ENCODE assay signal across 28 cellular contexts in genomic region chr10:125554753-125555152, GRCh38.
"Had no signal": no experiment of that assay in that cellular context is flagged by ENCODE, and none has a peak within 500 bp of the region (broad histone marks: within the 10 kb centered on the region; RNA-seq: fewer than 3 reads in every experiment).

No MANE protein-coding gene starts in this region.

- H3K4me3 Mint-ChIP-seq: activated B cell treated with CpG ODN at 0.5 μM for 24 hours; activated CD4-positive, alpha-beta memory T cell treated with anti-CD3 and anti-CD28 coated beads for 36 hours; activated CD4-positive, alpha-beta T cell treated with anti-CD3 and anti-CD28 coated beads, Interleukin-2, amount 10 ng/mL, durations not matched to agents 24 days and 14 days; activated CD8-positive, alpha-beta memory T cell treated with anti-CD3 and anti-CD28 coated beads, Interleukin-2, amount 10 ng/mL, durations not matched to agents 7 days and 5 days; activated CD8-positive, alpha-beta T cell treated with anti-CD3 and anti-CD28 coated beads, Interleukin-2, amount 10 ng/mL, durations not matched to agents 7 days and 5 days; activated naive CD4-positive, alpha-beta T cell treated with anti-CD3 and anti-CD28 coated beads, Interleukin-2, amount 10 ng/mL, durations not matched to agents 7 days and 5 days; activated naive CD8-positive, alpha-beta T cell treated with anti-CD3 and anti-CD28 coated beads, Interleukin-2, amount 10 ng/mL, durations not matched to agents 7 days and 5 days; activated T-helper 1 cell treated with anti-CD3 and anti-CD28 coated beads, Interleukin-12 subunit alpha, Interleukin-12 subunit beta, Interleukin-2, Interleukin-4 antibody, amounts not matched to agents 30 ng/mL and 10 ng/mL and 1 ng/mL, durations not matched to agents 14 hours and 24 hours and 36 hours; brain had no signal

- H3K4me1 Mint-ChIP-seq: activated B cell treated with CpG ODN at 0.5 μM for 24 hours; activated CD4-positive, alpha-beta T cell treated with anti-CD3 and anti-CD28 coated beads, Interleukin-2, amount 10 ng/mL, durations not matched to agents 24 days and 14 days; activated naive CD4-positive, alpha-beta T cell treated with anti-CD3 and anti-CD28 coated beads, Interleukin-2, amount 10 ng/mL, durations not matched to agents 7 days and 5 days had no signal

- H3K4me3 ChIP-seq: ascending aorta, breast epithelium, cardiac muscle cell, colonic mucosa had no signal

- H3K36me3 Mint-ChIP-seq: activated CD4-positive, alpha-beta memory T cell treated with anti-CD3 and anti-CD28 coated beads for 36 hours; activated CD8-positive, alpha-beta memory T cell treated with anti-CD3 and anti-CD28 coated beads, Interleukin-2, amount 10 ng/mL, durations not matched to agents 7 days and 5 days; activated naive CD4-positive, alpha-beta T cell treated with anti-CD3 and anti-CD28 coated beads, Interleukin-2, amount 10 ng/mL, durations not matched to agents 7 days and 5 days; activated naive CD8-positive, alpha-beta T cell treated with anti-CD3 and anti-CD28 coated beads, Interleukin-2, amount 10 ng/mL, durations not matched to agents 7 days and 5 days; brain had no signal

- H3K27me3 ChIP-seq: ascending aorta, cardiac muscle cell, colonic mucosa had no signal

- H3K27ac Mint-ChIP-seq: activated B cell treated with CpG ODN at 0.5 μM for 24 hours; activated CD4-positive, alpha-beta memory T cell treated with anti-CD3 and anti-CD28 coated beads for 36 hours; activated CD4-positive, alpha-beta T cell treated with anti-CD3 and anti-CD28 coated beads, Interleukin-2, amount 10 ng/mL, durations not matched to agents 24 days and 14 days; activated CD8-positive, alpha-beta memory T cell treated with anti-CD3 and anti-CD28 coated beads, Interleukin-2, amount 10 ng/mL, durations not matched to agents 7 days and 5 days; activated CD8-positive, alpha-beta T cell treated with anti-CD3 and anti-CD28 coated beads, Interleukin-2, amount 10 ng/mL, durations not matched to agents 7 days and 5 days; activated naive CD4-positive, alpha-beta T cell treated with anti-CD3 and anti-CD28 coated beads, Interleukin-2, amount 10 ng/mL, durations not matched to agents 7 days and 5 days; activated naive CD8-positive, alpha-beta T cell treated with anti-CD3 and anti-CD28 coated beads, Interleukin-2, amount 10 ng/mL, durations not matched to agents 7 days and 5 days; activated T-helper 1 cell treated with anti-CD3 and anti-CD28 coated beads, Interleukin-12 subunit alpha, Interleukin-12 subunit beta, Interleukin-2, Interleukin-4 antibody, amounts not matched to agents 30 ng/mL and 10 ng/mL and 1 ng/mL, durations not matched to agents 14 hours and 24 hours and 36 hours; activated T-helper 2 cell treated with anti-CD3 and anti-CD28 coated beads, Interferon-gamma antibody, Interleukin-2, Interleukin-4, amounts not matched to agents 10 μg/mL and 5 μg/mL and 100 μg/mL, durations not matched to agents 14 hours and 24 hours and 36 hours had no signal

- ATAC-seq: activated CD4-positive, CD25-positive, alpha-beta regulatory T cell treated with anti-CD3 and anti-CD28 coated beads, Interleukin-2, amount 50 U/mL, for 24 hours; activated CD8-positive, alpha-beta memory T cell treated with anti-CD3 and anti-CD28 coated beads, Interleukin-2, amount 10 ng/mL, durations not matched to agents 7 days and 5 days; activated CD8-positive, alpha-beta T cell treated with anti-CD3 and anti-CD28 coated beads, Interleukin-2, amount 10 ng/mL, durations not matched to agents 7 days and 5 days; activated naive CD4-positive, alpha-beta T cell treated with anti-CD3 and anti-CD28 coated beads, Interleukin-2, amount 50 U/mL, for 72 hours; esophagus mucosa had no signal

- H3K27me3 Mint-ChIP-seq: activated CD4-positive, alpha-beta T cell treated with anti-CD3 and anti-CD28 coated beads, Interleukin-2, amount 10 ng/mL, durations not matched to agents 24 days and 14 days; activated naive CD4-positive, alpha-beta T cell treated with anti-CD3 and anti-CD28 coated beads, Interleukin-2, amount 10 ng/mL, durations not matched to agents 7 days and 5 days had no signal

- H3K27ac ChIP-seq: ascending aorta, breast epithelium, cardiac muscle cell, colonic mucosa, VCaP had no signal

- H3K4me1 ChIP-seq: ascending aorta, breast epithelium, colonic mucosa had no signal

- DNase-seq: activated B cell treated with CpG ODN at 0.5 μM for 24 hours; activated CD4-positive, alpha-beta memory T cell treated with anti-CD3 and anti-CD28 coated beads for 36 hours; activated CD4-positive, alpha-beta T cell treated with anti-CD3 and anti-CD28 coated beads, Interleukin-2, amount 10 ng/mL, durations not matched to agents 24 days and 14 days; activated CD8-positive, alpha-beta memory T cell treated with anti-CD3 and anti-CD28 coated beads, Interleukin-2, amount 10 ng/mL, durations not matched to agents 7 days and 5 days; activated CD8-positive, alpha-beta memory T cell treated with anti-CD3 and anti-CD28 coated beads, Interleukin-2, amount 50 U/mL, for 4 hours; activated CD8-positive, alpha-beta T cell treated with anti-CD3 and anti-CD28 coated beads, Interleukin-2, amount 10 ng/mL, durations not matched to agents 7 days and 5 days; activated effector memory CD4-positive, alpha-beta T cell treated with anti-CD3 and anti-CD28 coated beads, Interleukin-2, amount 50 U/mL, for 16 hours; activated naive CD4-positive, alpha-beta T cell; activated naive CD4-positive, alpha-beta T cell treated with anti-CD3 and anti-CD28 coated beads, Interleukin-2, amount 10 ng/mL, durations not matched to agents 7 days and 5 days; activated naive CD8-positive, alpha-beta T cell treated with anti-CD3 and anti-CD28 coated beads, Interleukin-2, amount 10 ng/mL, durations not matched to agents 7 days and 5 days; activated T-cell treated with anti-CD3 and anti-CD28 coated beads, Interleukin-2, amount 50 U/mL, for 1 hour; activated T-cell treated with anti-CD3 and anti-CD28 coated beads, Interleukin-2, amount 50 U/mL, for 48 hours; central memory CD4-positive, alpha-beta T cell; cerebellar nuclear complex; colonic mucosa; effector CD8-positive, alpha-beta T cell; head of caudate nucleus; T-helper 2 cell had no signal

- H3K36me3 ChIP-seq: ascending aorta, breast epithelium, cardiac muscle cell, colonic mucosa had no signal

- H3K9me3 Mint-ChIP-seq: activated B cell treated with CpG ODN at 0.5 μM for 24 hours; activated CD4-positive, alpha-beta memory T cell treated with anti-CD3 and anti-CD28 coated beads for 36 hours; activated CD4-positive, alpha-beta T cell treated with anti-CD3 and anti-CD28 coated beads, Interleukin-2, amount 10 ng/mL, durations not matched to agents 24 days and 14 days; activated naive CD4-positive, alpha-beta T cell treated with anti-CD3 and anti-CD28 coated beads, Interleukin-2, amount 10 ng/mL, durations not matched to agents 7 days and 5 days; activated naive CD8-positive, alpha-beta T cell treated with anti-CD3 and anti-CD28 coated beads, Interleukin-2, amount 10 ng/mL, durations not matched to agents 7 days and 5 days; activated T-helper 1 cell treated with anti-CD3 and anti-CD28 coated beads, Interleukin-12 subunit alpha, Interleukin-12 subunit beta, Interleukin-2, Interleukin-4 antibody, amounts not matched to agents 30 ng/mL and 10 ng/mL and 1 ng/mL, durations not matched to agents 14 hours and 24 hours and 36 hours; activated T-helper 2 cell treated with anti-CD3 and anti-CD28 coated beads, Interferon-gamma antibody, Interleukin-2, Interleukin-4, amounts not matched to agents 10 μg/mL and 5 μg/mL and 100 μg/mL, durations not matched to agents 14 hours and 24 hours and 36 hours had no signal
